7 cellular contexts compared by ENCODE assay signal in genomic region chr4:163166041-163166579, GRCh38.
A peak's percentile ranks its signal among the peaks of the same experiment; 100 is the strongest.
DNase-seq lines count a peak whose midpoint lies in the region; ATAC-seq and TF ChIP-seq lines count a peak whose summit lies in the region.

No MANE protein-coding gene starts in this region.

- peak; percentile 49 for DNase-seq in HEK293T (ENCODE audit: extremely low spot score)
- DNase-seq in NAMALWA (ENCODE audit: low spot score), result peak; percentile 78
- peak; percentile 37 to 44 for DNase-seq in activated CD4-positive, alpha-beta T cell treated with anti-CD3 and anti-CD28 coated beads, Interleukin-2, amount 50 U/mL, for 24 hours (ENCODE audit: low read depth in 1 of 2, low spot score in 1 of 2)
- DNase-seq in ecto neural progenitor cell (ENCODE audit: low spot score), result peak; percentile 78
- DNase-seq in medulla oblongata (ENCODE audit: extremely low spot score), result peak; percentile 31
- peak; percentile 3 for DNase-seq in stimulated activated CD8-positive, alpha-beta memory T cell treated with anti-CD3 and anti-CD28 coated beads, Interleukin-12 subunit alpha, Interleukin-12 subunit beta, amount 100 ng/mL, for 24 hours (ENCODE audit: extremely low read depth)

- ATAC-seq in GM18502 (IDR thresholded peaks at IDR 0.05; ENCODE audit: poor library complexity, unreplicated experiment), result peak; percentile 60

- POLR2A ChIA-PET in HEK293T (lab: Yijun Ruan, JAX), result interaction anchor here (0.7 to 1.1 kb wide), 2 partner anchors 22 to 164 kb away, joined by 3 read pairs; no protein-coding TSS in a partner anchor

- CTCF ChIA-PET in HEK293T (lab: Yijun Ruan, JAX), result no interaction called here

TF ChIP-seq in HEK293T, 16 proteins besides CTCF, POLR2A, EP300 and RAD21:
- TF ChIP-seq SP1 (IDR thresholded peaks at IDR 0.05) (no peak), FOXM1 (IDR thresholded peaks at IDR 0.05; ENCODE audit: borderline replicate concordance) (no peak), SUZ12 (IDR thresholded peaks at IDR 0.05) (no peak), PKNOX1 (IDR thresholded peaks at IDR 0.05) (no peak)

Comparison
In these comparisons a context has a peak if more than half of its experiments do, and no peak if none do; other contexts are left out.
1. Peak in every context shown above with its lines: DNase-seq and ATAC-seq.
2. DNase-seq: peak in every context shown above with its lines; median percentile 78 in NAMALWA; 78 in ecto neural progenitor cell; 49 in HEK293T; 40 in activated CD4-positive, alpha-beta T cell treated with anti-CD3 and anti-CD28 coated beads, Interleukin-2, amount 50 U/mL, for 24 hours; 31 in medulla oblongata; 3 in stimulated activated CD8-positive, alpha-beta memory T cell treated with anti-CD3 and anti-CD28 coated beads, Interleukin-12 subunit alpha, Interleukin-12 subunit beta, amount 100 ng/mL, for 24 hours.